8 cellular contexts compared by ENCODE assay signal in genomic region chrX:48957477-48957826, GRCh38. TPM values are rescaled to one million over a fixed set of nuclear protein-coding genes. Genes with fewer than 3 reads are reported as not detected.
DNase-seq lines count a peak whose midpoint lies in the region; ATAC-seq and TF ChIP-seq lines count a peak whose summit lies in the region.

A gene with protein sequence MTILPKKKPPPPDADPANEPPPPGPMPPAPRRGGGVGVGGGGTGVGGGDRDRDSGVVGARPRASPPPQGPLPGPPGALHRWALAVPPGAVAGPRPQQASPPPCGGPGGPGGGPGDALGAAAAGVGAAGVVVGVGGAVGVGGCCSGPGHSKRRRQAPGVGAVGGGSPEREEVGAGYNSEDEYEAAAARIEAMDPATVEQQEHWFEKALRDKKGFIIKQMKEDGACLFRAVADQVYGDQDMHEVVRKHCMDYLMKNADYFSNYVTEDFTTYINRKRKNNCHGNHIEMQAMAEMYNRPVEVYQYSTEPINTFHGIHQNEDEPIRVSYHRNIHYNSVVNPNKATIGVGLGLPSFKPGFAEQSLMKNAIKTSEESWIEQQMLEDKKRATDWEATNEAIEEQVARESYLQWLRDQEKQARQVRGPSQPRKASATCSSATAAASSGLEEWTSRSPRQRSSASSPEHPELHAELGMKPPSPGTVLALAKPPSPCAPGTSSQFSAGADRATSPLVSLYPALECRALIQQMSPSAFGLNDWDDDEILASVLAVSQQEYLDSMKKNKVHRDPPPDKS (minus strand): TSS chrX:48957607. CDS start chrX:48957570, 37 bp downstream.

- H3K27ac Mint-ChIP-seq in CD14-positive monocyte: peak within 1 kb of the TSS; percentile 100

- H3K4me1 Mint-ChIP-seq in CD14-positive monocyte: peaks cover 58% of the 10 kb centered on the region

- H3K4me1 ChIP-seq in adipocyte (ENCODE audit: control insufficient read depth, insufficient read depth, low read length): peaks cover 18% of the 10 kb centered on the region
- H3K4me1 ChIP-seq in gastrocnemius medialis: peaks cover 9 to 15% of the 10 kb centered on the region in 2 donors

- peak within 1 kb of the TSS; percentile 86 to 96 for H3K4me3 Mint-ChIP-seq in CD14-positive monocyte

- DNase-seq in CD14-positive monocyte (ENCODE audit: low spot score): no peak
- DNase-seq in SK-N-MC (ENCODE audit: low read depth, low spot score): no peak
- DNase-seq in adipocyte (ENCODE audit: low read depth): no peak
- DNase-seq in hypothalamus (lab: John Stamatoyannopoulos, UW): peak in 45 of 51 donors; percentile 4 to 88 (median 51)
- peak in 1 of 2 donors; percentile 25 for DNase-seq in gastrocnemius medialis
- DNase-seq in cerebellar nuclear complex (lab: John Stamatoyannopoulos, UW): no peak

- H3K36me3 Mint-ChIP-seq in CD14-positive monocyte: peaks cover 5 to 21% of the 10 kb centered on the region in 2 donors

- intact Hi-C loops in CD14-positive monocyte (cut with micrococcal nuclease) (loop anchor here in 1 of 2 donors (5.0 kb wide), 2 partner anchors 40 to 85 kb away; partner anchors contain the start of genes PIM2 and TFE3), gastrocnemius medialis (cut with DNase I; ENCODE audit: low total_unique reads) (loop anchor here (2.0 to 5.0 kb wide), 2 partner anchors 39 to 155 kb away; partner anchors contain the start of genes HDAC6 and PIM2)

- peak within 1 kb of the TSS; percentile 83 for H3K4me3 ChIP-seq in SK-N-MC
- H3K4me3 ChIP-seq in adipocyte (ENCODE audit: low read length): peak within 1 kb of the TSS; percentile 82
- H3K4me3 ChIP-seq in gastrocnemius medialis: peak within 1 kb of the TSS; percentile 59 to 68 (median 62)

- in situ Hi-C loops in gastrocnemius medialis (cut with MboI; ENCODE audit: low sequenced_read_pairs in 4 of 4): no loop called here

- H3K9me3 Mint-ChIP-seq in CD14-positive monocyte: peaks cover 0 to 19% (median 0%) of the 10 kb centered on the region in 7 donors

- TF ChIP-seq POLR2A in gastrocnemius medialis (IDR thresholded peaks at IDR 0.05): no peak

- peaks cover 0 to 8% (median 1%) of the 10 kb centered on the region in 3 donors for H3K27me3 Mint-ChIP-seq in CD14-positive monocyte (ENCODE audit: low read depth in 3 of 3)

- H3K9me3 ChIP-seq in SK-N-MC (ENCODE audit: low read depth, low read length) (no peaks in the 10 kb centered on the region), adipocyte (ENCODE audit: control insufficient read depth, low read length) (no peaks in the 10 kb centered on the region), gastrocnemius medialis (no peaks in the 10 kb centered on the region)

- H3K27ac ChIP-seq in SK-N-MC (peak within 1 kb of the TSS; percentile 98), gastrocnemius medialis (peak within 1 kb of the TSS; percentile 86 to 95 (median 94))

- H3K9ac ChIP-seq in SK-N-MC (ENCODE audit: insufficient read length) (peak within 1 kb of the TSS; percentile 88), adipocyte (ENCODE audit: low read length) (peak within 1 kb of the TSS; percentile 90)

- peaks cover 3% of the 10 kb centered on the region; the same call in 1 of the 2 replicates for H3K36me3 ChIP-seq in SK-N-MC (ENCODE audit: insufficient read depth, low read length)
- peaks cover 7% of the 10 kb centered on the region for H3K36me3 ChIP-seq in adipocyte (ENCODE audit: control insufficient read depth, insufficient read depth, low read length, severe bottlenecking)
- no peaks in the 10 kb centered on the region for H3K36me3 ChIP-seq in gastrocnemius medialis

- ATAC-seq in GM19438 (IDR thresholded peaks at IDR 0.05; ENCODE audit: low read depth, unreplicated experiment) (peak; percentile 36), HG03565 (IDR thresholded peaks at IDR 0.05; ENCODE audit: unreplicated experiment) (peak; percentile 22), gastrocnemius medialis (peak; percentile 25 to 30)

- no peaks in the 10 kb centered on the region for H3K27me3 ChIP-seq in adipocyte (replicated peaks; ENCODE audit: control insufficient read depth, insufficient read depth, low read length)
- no peaks in the 10 kb centered on the region for H3K27me3 ChIP-seq in gastrocnemius medialis

- TF ChIP-seq CTCF in CD14-positive monocyte (IDR thresholded peaks at IDR 0.05): no peak
- TF ChIP-seq CTCF in gastrocnemius medialis (IDR thresholded peaks at IDR 0.05 in 4 of 5, conservative IDR thresholded peaks at IDR 0.05 in 1 of 5): no peak

RNA-seq across cellular contexts. Expression of the gene that starts here (rescaled TPM):
- 10 to 100 TPM in 1 of 2 donors, 1 to 10 TPM in 1; 8.4 to 12.4 TPM for polyA plus RNA-seq in CD14-positive monocyte
- total RNA-seq in gastrocnemius medialis: 10 to 100 TPM; 22.2 to 32.2 (median 28.5) TPM

Comparison
In these comparisons a context has a peak if more than half of its experiments do, and no peak if none do; other contexts are left out.
1. DNase-seq: peak in hypothalamus (45 of 51); none in CD14-positive monocyte (single experiment), SK-N-MC (single experiment), adipocyte (single experiment) and cerebellar nuclear complex (0 of 2).
2. Peak in every context shown above with its lines, with median percentiles within 50 percentile points of each other: ATAC-seq and H3K4me3 ChIP-seq.